Comparison of ENCODE assay signal across 1 cellular context in the genomic region with DNA sequence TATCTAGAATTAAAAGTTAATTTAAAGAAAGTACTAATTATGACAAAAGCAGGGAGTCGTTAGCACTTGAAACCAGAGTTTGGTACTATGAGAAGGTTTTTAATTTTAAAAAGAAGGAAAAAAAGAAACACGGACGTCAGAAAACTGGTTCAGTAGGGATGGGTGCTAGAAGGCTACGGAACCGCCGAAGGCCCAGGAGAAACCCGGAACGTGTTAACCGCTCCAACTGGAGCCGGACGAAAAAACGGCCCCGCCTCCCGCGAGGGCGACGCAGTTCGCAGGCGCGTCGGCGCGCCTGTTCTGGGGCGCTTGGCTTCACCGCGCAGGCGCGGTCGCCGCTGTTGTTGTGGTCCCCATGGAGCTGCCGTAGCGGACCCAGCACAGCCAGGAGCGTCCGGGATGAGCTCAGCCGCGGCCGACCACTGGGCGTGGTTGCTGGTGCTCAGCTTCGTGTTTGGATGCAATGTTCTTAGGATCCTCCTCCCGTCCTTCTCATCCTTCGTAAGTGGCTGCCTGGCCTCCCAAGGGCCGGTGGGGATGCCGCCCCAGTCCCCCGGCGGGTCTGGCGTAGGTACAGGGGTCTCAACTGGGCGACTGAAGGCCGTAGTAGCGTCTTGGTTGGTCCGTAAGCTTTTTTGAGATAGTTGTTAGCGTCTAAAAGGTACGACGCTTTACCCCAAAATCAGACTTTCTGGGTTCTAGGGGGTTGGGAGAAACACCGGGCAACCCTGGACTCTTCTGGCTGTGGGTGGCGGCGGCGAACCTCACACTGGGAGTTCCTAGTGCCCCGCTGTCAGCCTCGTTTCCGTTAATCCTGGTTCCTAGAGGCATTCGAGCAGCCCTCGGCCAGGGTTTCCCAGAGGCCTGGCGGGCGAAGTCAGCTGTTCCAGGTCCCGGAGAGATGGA.
A peak's percentile ranks its signal among the peaks of the same experiment; 100 is the strongest.
TF ChIP-seq lines count a peak whose summit lies in the region.

No MANE protein-coding gene starts in this region.

TF ChIP-seq in WTC11, 78 proteins besides CTCF, POLR2A, EP300 and RAD21 (continued from another document):
- TF ChIP-seq MAX (CRISPR knock-in tag; IDR thresholded peaks at IDR 0.05) (peak; percentile 69; the same call in 1 of the 2 replicates), ZNF138 (CRISPR knock-in tag; conservative IDR thresholded peaks at IDR 0.05) (no peak), ZNF232 (CRISPR knock-in tag; IDR thresholded peaks at IDR 0.05) (peak; percentile 20; the same call in 1 of the 2 replicates), ZNF263 (CRISPR knock-in tag; IDR thresholded peaks at IDR 0.05; ENCODE audit: low read depth) (no peak), ETV6 (CRISPR knock-in tag; IDR thresholded peaks at IDR 0.05) (peak; percentile 30; the same call in 1 of the 2 replicates), SP1 (CRISPR knock-in tag; conservative IDR thresholded peaks at IDR 0.05) (peak; percentile 61; the same call in 1 of the 2 replicates), ESRRA (CRISPR knock-in tag; IDR thresholded peaks at IDR 0.05; ENCODE audit: borderline replicate concordance) (no peak), FOXP1 (CRISPR knock-in tag; IDR thresholded peaks at IDR 0.05; ENCODE audit: borderline replicate concordance) (peak; percentile 50; the same call in 1 of the 2 replicates), GTF2I (CRISPR knock-in tag; conservative IDR thresholded peaks at IDR 0.05) (no peak)
- TF ChIP-seq, protein P1, sequence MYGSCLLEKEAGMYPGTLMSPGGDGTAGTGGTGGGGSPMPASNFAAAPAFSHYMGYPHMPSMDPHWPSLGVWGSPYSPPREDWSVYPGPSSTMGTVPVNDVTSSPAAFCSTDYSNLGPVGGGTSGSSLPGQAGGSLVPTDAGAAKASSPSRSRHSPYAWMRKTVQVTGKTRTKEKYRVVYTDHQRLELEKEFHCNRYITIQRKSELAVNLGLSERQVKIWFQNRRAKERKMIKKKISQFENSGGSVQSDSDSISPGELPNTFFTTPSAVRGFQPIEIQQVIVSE (CRISPR knock-in tag; IDR thresholded peaks at IDR 0.05; ENCODE audit: borderline replicate concordance), result no peak
